Comparison of ENCODE assay signal across 14 cellular contexts in genomic region chr4:76703123-76703490, GRCh38.
DNase-seq lines count a peak whose midpoint lies in the region; ATAC-seq, FAIRE-seq and TF ChIP-seq lines count a peak whose summit lies in the region.
"Had no signal": no experiment of that assay in that cellular context is flagged by ENCODE, and none has a peak within 500 bp of the region (broad histone marks: within the 10 kb centered on the region; RNA-seq: fewer than 3 reads in every experiment).

No MANE protein-coding gene starts in this region.

- CTCF ChIA-PET in IMR-90 (lab: Yijun Ruan, JAX): interaction anchor here (0.8 to 1.4 kb wide), 3 partner anchors 19 to 50 kb away, joined by 3 to 4 read pairs (median 3); no protein-coding TSS in a partner anchor

- H3K9me3 ChIP-seq in IMR-90 (ENCODE audit: control insufficient read depth, insufficient read depth, low read length) (no peaks in the 10 kb centered on the region), mesenchymal stem cell (ENCODE audit: control insufficient read depth, low read length) (no peaks in the 10 kb centered on the region)
- H3K9me3 ChIP-seq: spleen had no signal

- H3K79me1 ChIP-seq in IMR-90 (ENCODE audit: low read depth in 1 of 2, low read length in 2 of 2) (peaks cover 39 to 88% of the 10 kb centered on the region in 2 experiments), mesenchymal stem cell (replicated peaks; ENCODE audit: low read length, poor library complexity, severe bottlenecking) (peaks cover 23% of the 10 kb centered on the region)

- POLR2A ChIA-PET in IMR-90 (lab: Charles Lee; ENCODE audit: unreplicated experiment): interaction anchor here (0.5 kb wide), 1 partner anchor 10 kb away, joined by 10 read pairs; no protein-coding TSS in a partner anchor

- FAIRE-seq in bronchial epithelial cell (lab: Jason Lieb, UNC): no peak
- FAIRE-seq: K562 had no signal

- peak overlapping the region; percentile 78 for H2BK20ac ChIP-seq in IMR-90 (ENCODE audit: low read depth, low read length)

- H3K14ac ChIP-seq in IMR-90 (replicated peaks; ENCODE audit: low read depth, low read length): peak overlapping the region; percentile 79
- no peak overlapping the region for H3K14ac ChIP-seq in mesenchymal stem cell (ENCODE audit: low read length in 2 of 2)

- H2AK9ac ChIP-seq in IMR-90 (replicated peaks; ENCODE audit: low read depth, low read length, poor library complexity): no peak overlapping the region

- H2BK12ac ChIP-seq in mesenchymal stem cell (ENCODE audit: low read length in 2 of 2): no peak overlapping the region

- H3K4me2 ChIP-seq in IMR-90 (ENCODE audit: low read depth, low read length): peak overlapping the region; percentile 21; the same call in 1 of the 2 replicates
- H3K4me2 ChIP-seq in mesenchymal stem cell (ENCODE audit: low read length, poor library complexity, severe bottlenecking): no peak overlapping the region

- H3K27ac ChIP-seq in 22Rv1 (peak overlapping the region; percentile 97), IMR-90 (ENCODE audit: insufficient read depth, low read length) (peak overlapping the region; percentile 43; the same call in 1 of the 2 replicates), mesenchymal stem cell (ENCODE audit: low read length, poor library complexity, severe bottlenecking) (no peak overlapping the region)

- H4K91ac ChIP-seq in IMR-90 (ENCODE audit: insufficient read depth, low read depth, low read length) (peak overlapping the region; percentile 86; the same call in 1 of the 2 replicates), mesenchymal stem cell (ENCODE audit: low read length) (no peak overlapping the region)

- H2AK5ac ChIP-seq in IMR-90 (ENCODE audit: low read depth, low read length): peak overlapping the region; percentile 62; the same call in 1 of the 2 replicates
- no peak overlapping the region for H2AK5ac ChIP-seq in mesenchymal stem cell (ENCODE audit: low read length, severe bottlenecking)

- peak overlapping the region; percentile 45; the same call in 1 of the 2 replicates for H3K18ac ChIP-seq in IMR-90 (ENCODE audit: low read depth, low read length)
- no peak overlapping the region for H3K18ac ChIP-seq in mesenchymal stem cell (ENCODE audit: low read depth in 1 of 2, low read length in 2 of 2)

- peak overlapping the region; percentile 29; the same call in 1 of the 2 replicates for H3K9ac ChIP-seq in IMR-90 (ENCODE audit: low read depth, low read length)
- no peak overlapping the region for H3K9ac ChIP-seq in mesenchymal stem cell (ENCODE audit: low read length)

- H3K4me3 ChIP-seq in IMR-90 (ENCODE audit: insufficient read depth, low read depth, low read length): no peak overlapping the region
- H3K4me3 ChIP-seq in bronchial epithelial cell (ENCODE audit: low read depth, low read length): no peak overlapping the region
- H3K4me3 ChIP-seq in mesenchymal stem cell (ENCODE audit: insufficient read depth in 1 of 2, low read depth in 1 of 2, low read length in 2 of 2): no peak overlapping the region
- H3K4me3 ChIP-seq: K562, spleen had no signal

- WGBS in IMR-90 (ENCODE audit: extremely low coverage in 2 of 2, insufficient read length in 1 of 2), 2 experiments: no CpG with 5 or more reads among the region's 1 CpG
- whole genome bisulfite sequencing in mesenchymal stem cell: 13% methylated on average over 1 of the region's 1 CpG

- peak; percentile 27; the same call in 1 of the 2 replicates for ATAC-seq in IMR-90 (ENCODE audit: low read depth)
- ATAC-seq: K562 had no signal

- no peak for TF ChIP-seq RAD21 in IMR-90 (IDR thresholded peaks at IDR 0.05; ENCODE audit: low read length)

- no peaks in the 10 kb centered on the region for H4K20me1 ChIP-seq in IMR-90 (ENCODE audit: insufficient read depth, low read length)

- dilution Hi-C loops in IMR-90 (cut with HindIII; ENCODE audit: low sequenced_read_pairs, unreplicated experiment): no loop called here

- H3K23ac ChIP-seq in IMR-90 (ENCODE audit: low read depth, low read length): peak overlapping the region; percentile 95
- H3K23ac ChIP-seq in mesenchymal stem cell (ENCODE audit: low read length in 2 of 2): no peak overlapping the region

- H4K8ac ChIP-seq in IMR-90 (ENCODE audit: low read depth in 2 of 2, low read length in 2 of 2) (peak overlapping the region; percentile 57 to 89), mesenchymal stem cell (ENCODE audit: low read length) (no peak overlapping the region)

- H2BK120ac ChIP-seq in IMR-90 (ENCODE audit: low read depth, low read length) (peak overlapping the region; percentile 84), mesenchymal stem cell (ENCODE audit: low read depth, low read length) (no peak overlapping the region)

- in situ Hi-C loops in IMR-90 (cut with MboI; ENCODE audit: low sequenced_read_pairs): no loop called here

- BruUV-seq in IMR-90 (replicated peaks; lab: Mats Ljungman, UMichigan): no TSS peak

- DNase-seq in IMR-90 (no peak), bronchial epithelial cell (ENCODE audit: low read depth) (peak; percentile 78), mesenchymal stem cell (peak; percentile 43), occipital lobe (lab: John Stamatoyannopoulos, UW) (no peak), NCI-H446 (lab: John Stamatoyannopoulos, UW) (no peak), mesenteric fat pad (ENCODE audit: low spot score) (no peak), amygdala (lab: John Stamatoyannopoulos, UW) (no peak)
- DNase-seq: cerebellar nuclear complex, DND-41, NCI-H2227 treated with DMSO at 0.1 percent for 48 hours, SHP77, spleen had no signal

- H3K36me3 ChIP-seq in IMR-90 (ENCODE audit: control insufficient read depth, insufficient read depth, low read length) (no peaks in the 10 kb centered on the region), bronchial epithelial cell (ENCODE audit: control insufficient read depth, insufficient read depth, low read length) (no peaks in the 10 kb centered on the region), mesenchymal stem cell (ENCODE audit: control insufficient read depth in 1 of 2, insufficient read depth in 2 of 2, low read depth in 1 of 2, low read length in 2 of 2) (no peaks in the 10 kb centered on the region)
- H3K36me3 ChIP-seq: spleen had no signal

- H2AFZ ChIP-seq in IMR-90 (replicated peaks; ENCODE audit: low read length, poor library complexity): no peak overlapping the region
- H2AFZ ChIP-seq in mesenchymal stem cell (ENCODE audit: low read depth, low read length): no peak overlapping the region

- TF ChIP-seq POLR2A in IMR-90 (IDR thresholded peaks at IDR 0.05; ENCODE audit: low read depth, low read length): no peak

- intact Hi-C loops in IMR-90 (cut with micrococcal nuclease): no loop called here

- H2BK15ac ChIP-seq in IMR-90 (ENCODE audit: low read depth, low read length) (peak overlapping the region; percentile 82; the same call in 2 of the 3 replicates), mesenchymal stem cell (ENCODE audit: low read depth, poor library complexity, severe bottlenecking) (no peak overlapping the region)

- H3K56ac ChIP-seq in IMR-90 (ENCODE audit: extremely low read depth, insufficient read depth, low read length): peak overlapping the region; percentile 79; the same call in 1 of the 2 replicates

- peaks cover 36% of the 10 kb centered on the region for H3K4me1 ChIP-seq in IMR-90 (ENCODE audit: control insufficient read depth, insufficient read depth, low read length)
- peaks cover 4% of the 10 kb centered on the region for H3K4me1 ChIP-seq in mesenchymal stem cell (ENCODE audit: control insufficient read depth, insufficient read depth, low read depth, low read length)
- H3K4me1 ChIP-seq: spleen had no signal

- H3K27me3 ChIP-seq in IMR-90 (ENCODE audit: control insufficient read depth, insufficient read depth, low read length): no peaks in the 10 kb centered on the region
- H3K27me3 ChIP-seq in bronchial epithelial cell (ENCODE audit: control insufficient read depth, insufficient read depth, low read length): no peaks in the 10 kb centered on the region
- no peaks in the 10 kb centered on the region for H3K27me3 ChIP-seq in mesenchymal stem cell (ENCODE audit: control insufficient read depth in 1 of 2, insufficient read depth in 1 of 2, low read length in 2 of 2)
- H3K27me3 ChIP-seq: spleen had no signal

- H3K4ac ChIP-seq in IMR-90 (ENCODE audit: low read depth, low read length) (peak overlapping the region; percentile 80), mesenchymal stem cell (ENCODE audit: low read depth in 1 of 2, low read length in 2 of 2) (no peak overlapping the region)

- no peak for TF ChIP-seq CTCF in 22Rv1 (IDR thresholded peaks at IDR 0.05)
- no peak for TF ChIP-seq CTCF in IMR-90 (conservative IDR thresholded peaks at IDR 0.05; ENCODE audit: low read depth, low read length)
- TF ChIP-seq CTCF in bronchial epithelial cell (IDR thresholded peaks at IDR 0.05; ENCODE audit: insufficient read depth, low read length, severe bottlenecking): no peak

- H3K9me1 ChIP-seq in IMR-90 (ENCODE audit: insufficient read depth, low read length): peaks cover 28% of the 10 kb centered on the region

- peak overlapping the region; percentile 82; the same call in 1 of the 2 replicates for H4K5ac ChIP-seq in IMR-90 (ENCODE audit: low read depth, low read length)

- H2BK5ac ChIP-seq in IMR-90 (ENCODE audit: low read depth, low read length, poor library complexity, severe bottlenecking) (peak overlapping the region; percentile 99), mesenchymal stem cell (ENCODE audit: low read depth, low read length, poor library complexity, severe bottlenecking) (no peak overlapping the region)

TF ChIP-seq in IMR-90, 13 proteins besides CTCF, POLR2A, EP300 and RAD21:
- TF ChIP-seq RFX5 (IDR thresholded peaks at IDR 0.05; ENCODE audit: low read depth, low read length) (no peak), CHD1 (IDR thresholded peaks at IDR 0.05; ENCODE audit: low read depth, low read length) (no peak), SMC3 (IDR thresholded peaks at IDR 0.05; ENCODE audit: low read depth, low read length) (no peak), MAFK (IDR thresholded peaks at IDR 0.05; ENCODE audit: low read depth, low read length) (no peak)

Comparison
In these comparisons a context has a peak if more than half of its experiments do, and no peak if none do; other contexts are left out.
1. DNase-seq: peak in bronchial epithelial cell (single experiment) and mesenchymal stem cell (single experiment); none in IMR-90 (single experiment), occipital lobe (single experiment), NCI-H446 (0 of 2), mesenteric fat pad (single experiment) and amygdala (0 of 56).